17 cellular contexts compared by ENCODE assay signal in genomic region chr12:31041033-31041564, GRCh38. TPM values are rescaled to one million over a fixed set of nuclear protein-coding genes. Genes with fewer than 3 reads are reported as not detected.
DNase-seq lines count a peak whose midpoint lies in the region; ATAC-seq lines count a peak whose summit lies in the region.
"Had no signal": no experiment of that assay in that cellular context is flagged by ENCODE, and none has a peak within 500 bp of the region (broad histone marks: within the 10 kb centered on the region; RNA-seq: fewer than 3 reads in every experiment).

No MANE protein-coding gene starts in this region.

- no peaks in the 10 kb centered on the region for H3K9me3 ChIP-seq in BLaER1 treated with 17β-estradiol and CSF1 and Interleukin-3, amounts not matched to agents 10 nM and 100 nM (replicated peaks in 1 of 11)

- H4K20me1 ChIP-seq in BLaER1 treated with 17β-estradiol and CSF1 and Interleukin-3, amounts not matched to agents 10 nM and 100 nM: no peaks in the 10 kb centered on the region

- H3K4me3 ChIP-seq in BLaER1 treated with 17β-estradiol and CSF1 and Interleukin-3, amounts not matched to agents 10 nM and 100 nM: no peak overlapping the region
- H3K4me3 ChIP-seq: GM23338 had no signal

- ATAC-seq in Right ventricle myocardium superior (ENCODE audit: poor library complexity) (peak; percentile 79), left ventricle myocardium superior (peak; percentile 33)
- ATAC-seq: GM23338, HCT116 had no signal

- peak overlapping the region in 9 of 11 experiments; percentile 35 to 69 (median 53); a peak in 16 of 22 replicates for H3K4me2 ChIP-seq in BLaER1 treated with 17β-estradiol and CSF1 and Interleukin-3, amounts not matched to agents 10 nM and 100 nM
- H3K4me2 ChIP-seq: GM23338 had no signal

- intact Hi-C loops in Right ventricle myocardium superior (cut with DNase I) (no loop called here), cardiac septum (cut with DNase I) (no loop called here), left ventricle myocardium superior (cut with micrococcal nuclease) (no loop called here)

- H3K27me3 ChIP-seq in BLaER1 treated with 17β-estradiol and CSF1 and Interleukin-3, amounts not matched to agents 10 nM and 100 nM: no peaks in the 10 kb centered on the region

- DNase-seq in Right ventricle myocardium superior: peak; percentile 53
- no peak for DNase-seq in cardiac septum (ENCODE audit: low spot score)
- peak; percentile 52 for DNase-seq in left ventricle myocardium superior
- no peak for DNase-seq in HuH-7 (ENCODE audit: low spot score)
- no peak for DNase-seq in activated T-cell treated with anti-CD3 and anti-CD28 coated beads for 4 hours
- no peak for DNase-seq in stimulated activated naive CD4-positive, alpha-beta T cell treated with Interleukin-2 at 50 U/mL for 16 hours (lab: John Stamatoyannopoulos, UW)
- DNase-seq: C1 segment of cervical spinal cord; Calu3; CD4-positive, alpha-beta memory T cell; COR-L47; DMS53; DMS79 treated with DMSO at 0.1 percent for 48 hours; GF-D8; H9 had no signal

- peaks cover 3 to 17% (median 14%) of the 10 kb centered on the region in 10 experiments; a peak in 16 of 20 replicates for H3K4me1 ChIP-seq in BLaER1 treated with 17β-estradiol and CSF1 and Interleukin-3, amounts not matched to agents 10 nM and 100 nM

- no peak overlapping the region for H3K27ac ChIP-seq in BLaER1 treated with 17β-estradiol and CSF1 and Interleukin-3, amounts not matched to agents 10 nM and 100 nM

- peak overlapping the region in 1 of 11 experiments; percentile 3; a peak in 1 of 22 replicates for H3K9ac ChIP-seq in BLaER1 treated with 17β-estradiol and CSF1 and Interleukin-3, amounts not matched to agents 10 nM and 100 nM

- H3K36me3 ChIP-seq in BLaER1 treated with 17β-estradiol and CSF1 and Interleukin-3, amounts not matched to agents 10 nM and 100 nM: no peaks in the 10 kb centered on the region

RNA-seq across cellular contexts. Expression of gene DDX11, which starts 32.6 kb away (rescaled TPM):
- total RNA-seq in Right ventricle myocardium superior: 3.6 TPM
- 3.4 TPM for total RNA-seq in cardiac septum
- 5.0 TPM for total RNA-seq in left ventricle myocardium superior

Comparison
In these comparisons a context has a peak if more than half of its experiments do, and no peak if none do; other contexts are left out.
1. DNase-seq: peak in Right ventricle myocardium superior (single experiment) and left ventricle myocardium superior (single experiment); none in cardiac septum (single experiment), HuH-7 (single experiment), activated T-cell treated with anti-CD3 and anti-CD28 coated beads for 4 hours (single experiment) and stimulated activated naive CD4-positive, alpha-beta T cell treated with Interleukin-2 at 50 U/mL for 16 hours (single experiment).